In the genomic region with DNA sequence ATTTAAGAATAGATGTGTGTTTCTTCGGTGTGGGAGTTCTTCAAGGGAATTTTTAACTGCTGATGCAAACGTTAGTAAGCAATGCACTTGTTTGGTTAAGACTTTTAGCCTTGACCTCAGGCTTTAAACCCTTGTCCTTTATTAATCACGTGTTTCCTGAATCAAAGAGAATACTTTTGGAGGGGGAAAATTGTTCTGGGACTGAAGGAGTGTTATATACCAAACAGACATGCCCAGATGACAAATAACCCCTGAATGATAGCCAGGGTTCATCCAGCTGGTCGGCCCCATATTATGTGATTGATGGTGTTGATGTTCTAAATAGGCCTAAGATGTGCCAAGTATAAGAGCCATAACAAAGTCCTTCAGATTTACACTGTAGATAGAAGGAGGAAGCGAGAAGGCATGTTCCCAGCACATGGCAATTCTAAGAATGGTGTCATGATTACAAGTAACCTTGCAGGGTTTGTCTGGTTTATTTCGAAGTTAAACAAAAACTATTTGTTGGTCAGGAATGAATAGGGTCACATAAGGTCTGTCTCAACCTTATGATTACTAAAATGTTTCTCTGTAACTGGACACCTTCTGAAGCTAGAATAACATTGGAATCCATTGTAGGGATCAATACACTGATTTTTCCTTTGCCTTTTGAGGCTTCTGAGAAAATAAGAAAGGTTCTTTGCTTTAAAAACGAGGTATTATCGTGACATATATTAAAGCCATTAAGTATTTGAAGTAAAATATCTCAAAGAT, we compare ENCODE assay signal across 17 cellular contexts.
DNase-seq lines count a peak whose midpoint lies in the region; ATAC-seq, FAIRE-seq and TF ChIP-seq lines count a peak whose summit lies in the region.
"Had no signal": no experiment of that assay in that cellular context is flagged by ENCODE, and none has a peak within 500 bp of the region (broad histone marks: within the 10 kb centered on the region; RNA-seq: fewer than 3 reads in every experiment).

No MANE protein-coding gene starts in this region.

- H2AK5ac ChIP-seq in H1 (ENCODE audit: low read depth, low read length): no peak overlapping the region

- TF ChIP-seq POLR2A in H1 (IDR thresholded peaks at IDR 0.05; ENCODE audit: control extremely low read depth in 1 of 2, low read depth in 2 of 2, low read length in 2 of 2): no peak

- H3K23me2 ChIP-seq in H1 (ENCODE audit: low read depth, low read length): no peaks in the 10 kb centered on the region

- H4K5ac ChIP-seq in H1 (ENCODE audit: insufficient read length, low read depth, low read length): no peak overlapping the region

- H3K79me1 ChIP-seq in H1 (ENCODE audit: low read depth, low read length): no peaks in the 10 kb centered on the region

- H3K4me3 Mint-ChIP-seq in nephron: no peak overlapping the region
- no peak overlapping the region for H3K4me3 Mint-ChIP-seq in activated T-cell treated with anti-CD3 and anti-CD28 coated beads, Interleukin-2, amount 50 U/mL, for 4 hours
- H3K4me3 Mint-ChIP-seq: activated CD4-positive, alpha-beta memory T cell treated with anti-CD3 and anti-CD28 coated beads for 36 hours; activated T-cell treated with anti-CD3 and anti-CD28 coated beads, Interleukin-2, amount 50 U/mL, for 72 hours; central memory CD8-positive, alpha-beta T cell; HFFc6 had no signal

- no peak for TF ChIP-seq RAD21 in H1 (IDR thresholded peaks at IDR 0.05 in 1 of 2, conservative IDR thresholded peaks at IDR 0.05 in 1 of 2; ENCODE audit: low read depth in 2 of 2, low read length in 2 of 2)

- H2BK15ac ChIP-seq in H1 (ENCODE audit: low read length): no peak overlapping the region

- H4K20me1 ChIP-seq in H1 (replicated peaks in 1 of 2; ENCODE audit: control insufficient read depth in 1 of 2, insufficient read depth in 2 of 2, low read length in 2 of 2): no peaks in the 10 kb centered on the region

- H2BK20ac ChIP-seq in H1 (ENCODE audit: low read length): no peak overlapping the region

- no peaks in the 10 kb centered on the region for H3K79me2 ChIP-seq in H1 (ENCODE audit: control insufficient read depth in 1 of 2, insufficient read depth in 2 of 2, low read length in 2 of 2)

- H3K36me3 Mint-ChIP-seq in nephron (ENCODE audit: low read depth): no peaks in the 10 kb centered on the region
- no peaks in the 10 kb centered on the region for H3K36me3 Mint-ChIP-seq in activated T-cell treated with anti-CD3 and anti-CD28 coated beads, Interleukin-2, amount 50 U/mL, for 4 hours (ENCODE audit: insufficient read depth)
- H3K36me3 Mint-ChIP-seq: activated CD4-positive, alpha-beta memory T cell treated with anti-CD3 and anti-CD28 coated beads for 36 hours had no signal

- POLR2A ChIA-PET in H1 (lab: Charles Lee; ENCODE audit: partially characterized antibody): no interaction called here

- no peak overlapping the region for H3K9ac ChIP-seq in H1 (replicated peaks in 1 of 4; ENCODE audit: extremely low read depth in 1 of 4, low read depth in 3 of 4, low read length in 3 of 4)

- peak overlapping the region; percentile 80 to 91 (median 91) for H3K27ac Mint-ChIP-seq in nephron
- H3K27ac Mint-ChIP-seq: activated CD4-positive, alpha-beta memory T cell treated with anti-CD3 and anti-CD28 coated beads for 36 hours; activated T-cell treated with anti-CD3 and anti-CD28 coated beads, Interleukin-2, amount 50 U/mL, for 72 hours; HFFc6 had no signal

- no peak overlapping the region for H3K4me3 ChIP-seq in H1 (ENCODE audit: extremely low read depth in 1 of 4, insufficient read depth in 2 of 4, low read depth in 3 of 4, low read length in 4 of 4)
- H3K4me3 ChIP-seq: heart right ventricle had no signal

- no peak overlapping the region for H2BK120ac ChIP-seq in H1 (replicated peaks; ENCODE audit: low read depth, low read length)

- FAIRE-seq in D721Med (lab: Jason Lieb, UNC) (peak; percentile 29), H1 (lab: Jason Lieb, UNC) (no peak)

- H3K9me3 ChIP-seq in H1 (ENCODE audit: insufficient read depth in 2 of 2, low read depth in 1 of 2, low read length in 1 of 2): no peaks in the 10 kb centered on the region
- H3K9me3 ChIP-seq: heart right ventricle had no signal

- H3K9me3 Mint-ChIP-seq in nephron: no peaks in the 10 kb centered on the region
- H3K9me3 Mint-ChIP-seq in activated T-cell treated with anti-CD3 and anti-CD28 coated beads, Interleukin-2, amount 50 U/mL, for 4 hours: no peaks in the 10 kb centered on the region
- H3K9me3 Mint-ChIP-seq: activated CD4-positive, alpha-beta memory T cell treated with anti-CD3 and anti-CD28 coated beads for 36 hours; central memory CD8-positive, alpha-beta T cell had no signal

- no peak overlapping the region for H3K56ac ChIP-seq in H1 (replicated peaks; ENCODE audit: insufficient read length, low read depth, low read length)

- H2BK5ac ChIP-seq in H1 (ENCODE audit: low read depth, low read length): no peak overlapping the region

- no peak overlapping the region for H3K23ac ChIP-seq in H1 (ENCODE audit: insufficient read length)

- H4K8ac ChIP-seq in H1 (ENCODE audit: extremely low read depth, insufficient read depth, low read length): no peak overlapping the region

- ATAC-seq in activated T-cell treated with anti-CD3 and anti-CD28 coated beads, Interleukin-2, amount 50 U/mL, for 4 hours: no peak
- ATAC-seq: activated T-cell treated with anti-CD3 and anti-CD28 coated beads, Interleukin-2, amount 50 U/mL, for 72 hours; heart right ventricle had no signal

- no peaks in the 10 kb centered on the region for H3K4me1 ChIP-seq in H1 (replicated peaks in 1 of 4; ENCODE audit: control insufficient read depth in 3 of 4, insufficient read depth in 4 of 4, low read length in 3 of 4)

- H3K36me3 ChIP-seq in H1 (ENCODE audit: control insufficient read depth in 2 of 4, insufficient read depth in 4 of 4, low read length in 3 of 4): no peaks in the 10 kb centered on the region
- H3K36me3 ChIP-seq: heart right ventricle had no signal

- no peak overlapping the region for H4K91ac ChIP-seq in H1 (replicated peaks; ENCODE audit: insufficient read length, low read length)

- H3K4me2 ChIP-seq in H1 (ENCODE audit: insufficient read depth in 1 of 2, low read depth in 2 of 2, low read length in 2 of 2): no peak overlapping the region

- TF ChIP-seq EP300 in H1 (IDR thresholded peaks at IDR 0.05; ENCODE audit: borderline replicate concordance in 1 of 2, low read depth in 2 of 2, low read length in 2 of 2): no peak

- no peak overlapping the region for H3K14ac ChIP-seq in H1 (ENCODE audit: insufficient read length)

- H3K27ac ChIP-seq in H1 (ENCODE audit: low read depth, low read length): no peak overlapping the region
- H3K27ac ChIP-seq: heart right ventricle had no signal

- TF ChIP-seq CTCF in D721Med (IDR thresholded peaks at IDR 0.05; ENCODE audit: insufficient read depth, missing control alignments): no peak
- no peak for TF ChIP-seq CTCF in H1 (IDR thresholded peaks at IDR 0.05; ENCODE audit: control extremely low read depth in 1 of 3, insufficient read depth in 1 of 3, low read depth in 1 of 3, low read length in 3 of 3)
- no peak for TF ChIP-seq CTCF in nephron (IDR thresholded peaks at IDR 0.05; ENCODE audit: unreplicated experiment in 3 of 3)

- H3K4ac ChIP-seq in H1 (replicated peaks; ENCODE audit: insufficient read length, low read depth, low read length): no peak overlapping the region

- H3K18ac ChIP-seq in H1 (ENCODE audit: extremely low read depth, low read length): no peak overlapping the region

- DNase-seq in D721Med (ENCODE audit: insufficient read length, low spot score) (no peak), NCI-H69 (lab: John Stamatoyannopoulos, UW) (peak; percentile 65), H1 (ENCODE audit: low read depth in 1 of 2, low spot score in 2 of 2) (no peak), iPS-NIHi11 (ENCODE audit: low spot score) (no peak), pons (ENCODE audit: low spot score) (no peak), NCI-H128 (lab: John Stamatoyannopoulos, UW; ENCODE audit: unreplicated experiment) (no peak)
- DNase-seq in activated T-cell treated with anti-CD3 and anti-CD28 coated beads, Interleukin-2, amount 50 U/mL, for 4 hours: no peak
- DNase-seq: activated CD4-positive, alpha-beta memory T cell treated with anti-CD3 and anti-CD28 coated beads for 36 hours; activated T-cell treated with anti-CD3 and anti-CD28 coated beads, Interleukin-2, amount 50 U/mL, for 72 hours; heart right ventricle; HFFc6; islet precursor cell; NCI-H1105 treated with DMSO at 0.1 percent for 48 hours; nucleus accumbens; stimulated activated naive CD4-positive, alpha-beta T cell treated with Interleukin-2 at 50 U/mL for 16 hours had no signal

- no peaks in the 10 kb centered on the region for H3K27me3 ChIP-seq in H1 (replicated peaks in 1 of 4; ENCODE audit: control insufficient read depth in 3 of 4, extremely low read depth in 1 of 4, insufficient read depth in 3 of 4, low read length in 3 of 4)
- H3K27me3 ChIP-seq: heart right ventricle had no signal

- H3K4me1 Mint-ChIP-seq in nephron: peaks cover 28% of the 10 kb centered on the region
- peaks cover 27% of the 10 kb centered on the region for H3K4me1 Mint-ChIP-seq in activated T-cell treated with anti-CD3 and anti-CD28 coated beads, Interleukin-2, amount 50 U/mL, for 4 hours (ENCODE audit: low read depth)

- WGBS in H1 (ENCODE audit: extremely low coverage in 1 of 2, insufficient coverage in 1 of 2, insufficient read length in 1 of 2, insufficient replicate concordance in 2 of 2, low coverage in 1 of 2, low lambda C conversion rate in 2 of 2, missing lambda C conversion rate in 1 of 2), 2 experiments: 89% methylated on average over 8 of the region's 8 CpGs; no CpG with 5 or more reads in 1 of the 2 experiments

- H3K27me3 Mint-ChIP-seq in nephron (ENCODE audit: low read depth): no peaks in the 10 kb centered on the region
- H3K27me3 Mint-ChIP-seq in activated T-cell treated with anti-CD3 and anti-CD28 coated beads, Interleukin-2, amount 50 U/mL, for 4 hours (ENCODE audit: low read depth): peaks cover 24% of the 10 kb centered on the region
- H3K27me3 Mint-ChIP-seq: central memory CD8-positive, alpha-beta T cell had no signal

- CTCF ChIA-PET in H1 (lab: Charles Lee; ENCODE audit: partially characterized antibody): no interaction called here

- H2AFZ ChIP-seq in H1 (ENCODE audit: low read length): 0 out of 2 replicates have a peak overlapping the region, but pooled peaks have one; percentile 1

- H2BK12ac ChIP-seq in H1 (ENCODE audit: low read depth, low read length): no peak overlapping the region

TF ChIP-seq in H1, 55 proteins besides CTCF, POLR2A, EP300 and RAD21 (continues in another document):
- no peak for TF ChIP-seq ZNF274 (IDR thresholded peaks at IDR 0.05; ENCODE audit: borderline replicate concordance, extremely low read depth, low read length)
- TF ChIP-seq JUND (IDR thresholded peaks at IDR 0.05; ENCODE audit: low read length): no peak
- no peak for TF ChIP-seq TCF12 (IDR thresholded peaks at IDR 0.05; ENCODE audit: low read depth, low read length)
- TF ChIP-seq RFX5 (IDR thresholded peaks at IDR 0.05; ENCODE audit: borderline replicate concordance, low read depth, low read length): no peak
- TF ChIP-seq SAP30 (IDR thresholded peaks at IDR 0.05; ENCODE audit: insufficient read depth, insufficient replicate concordance, low read length): no peak
- no peak for TF ChIP-seq GTF2F1 (IDR thresholded peaks at IDR 0.05; ENCODE audit: borderline replicate concordance, low read depth, low read length)
- no peak for TF ChIP-seq SP1 (IDR thresholded peaks at IDR 0.05; ENCODE audit: low read depth, low read length)
- TF ChIP-seq CBX5 (IDR thresholded peaks at IDR 0.05; ENCODE audit: low read depth, low read length): no peak
